ENCODE assay signal across 8 cellular contexts in genomic region chr6:30238178-30238795, GRCh38. TPM values are rescaled to one million over a fixed set of nuclear protein-coding genes. Genes with fewer than 3 reads are reported as not detected.
A peak's percentile ranks its signal among the peaks of the same experiment; 100 is the strongest.
DNase-seq lines count a peak whose midpoint lies in the region; ATAC-seq and TF ChIP-seq lines count a peak whose summit lies in the region.

No MANE protein-coding gene starts in this region.

- no peak overlapping the region for H3K27ac Mint-ChIP-seq in activated CD4-positive, alpha-beta memory T cell treated with anti-CD3 and anti-CD28 coated beads for 36 hours
- no peak overlapping the region for H3K27ac Mint-ChIP-seq in activated CD4-positive, alpha-beta memory T cell treated with anti-CD3 and anti-CD28 coated beads, Interleukin-2, amount 10 ng/mL, durations not matched to agents 7 days and 5 days
- no peak overlapping the region for H3K27ac Mint-ChIP-seq in chondrocyte (ENCODE audit: unreplicated experiment)

- peak; percentile 40 for DNase-seq in activated CD4-positive, alpha-beta memory T cell treated with anti-CD3 and anti-CD28 coated beads for 36 hours
- DNase-seq in activated CD4-positive, alpha-beta memory T cell treated with anti-CD3 and anti-CD28 coated beads, Interleukin-2, amount 10 ng/mL, durations not matched to agents 7 days and 5 days: no peak
- DNase-seq in M059J (ENCODE audit: low read depth) (peak; percentile 49), chondrocyte (ENCODE audit: low spot score) (no peak), psoas muscle (no peak), activated gamma-delta T cell treated with Interleukin-2 at 50 U/mL for 16 hours (no peak), GDM1 (lab: John Stamatoyannopoulos, UW) (no peak)

- no peaks in the 10 kb centered on the region for H3K4me1 ChIP-seq in psoas muscle

- H3K4me3 ChIP-seq in psoas muscle: no peak overlapping the region

- no peaks in the 10 kb centered on the region for H3K9me3 ChIP-seq in psoas muscle

- H3K27me3 Mint-ChIP-seq in activated CD4-positive, alpha-beta memory T cell treated with anti-CD3 and anti-CD28 coated beads for 36 hours: peaks cover 21% of the 10 kb centered on the region
- H3K27me3 Mint-ChIP-seq in activated CD4-positive, alpha-beta memory T cell treated with anti-CD3 and anti-CD28 coated beads, Interleukin-2, amount 10 ng/mL, durations not matched to agents 7 days and 5 days: peaks cover 36% of the 10 kb centered on the region
- H3K27me3 Mint-ChIP-seq in chondrocyte (ENCODE audit: low read depth): peaks cover 2% of the 10 kb centered on the region

- no peaks in the 10 kb centered on the region for H3K36me3 Mint-ChIP-seq in activated CD4-positive, alpha-beta memory T cell treated with anti-CD3 and anti-CD28 coated beads for 36 hours
- no peaks in the 10 kb centered on the region for H3K36me3 Mint-ChIP-seq in activated CD4-positive, alpha-beta memory T cell treated with anti-CD3 and anti-CD28 coated beads, Interleukin-2, amount 10 ng/mL, durations not matched to agents 7 days and 5 days (ENCODE audit: low read depth)
- peaks cover 3% of the 10 kb centered on the region for H3K36me3 Mint-ChIP-seq in chondrocyte (ENCODE audit: low read depth)

- CTCF ChIA-PET in activated CD4-positive, alpha-beta memory T cell treated with anti-CD3 and anti-CD28 coated beads for 36 hours (lab: Charles Lee): interaction anchor here (0.6 to 3.2 kb wide), 19 partner anchors 10 to 992 kb away, joined by 3 to 31 read pairs (median 4); partner anchors contain the start of gene TRIM39
- CTCF ChIA-PET in activated CD4-positive, alpha-beta memory T cell treated with anti-CD3 and anti-CD28 coated beads, Interleukin-2, amount 10 ng/mL, durations not matched to agents 7 days and 5 days (lab: Charles Lee): interaction anchor here (0.8 to 2.1 kb wide), 11 partner anchors 10 to 307 kb away, joined by 3 to 13 read pairs (median 3); partner anchors contain the start of gene TRIM39

- no peak overlapping the region for H3K27ac ChIP-seq in psoas muscle

- no peaks in the 10 kb centered on the region for H3K9me3 Mint-ChIP-seq in activated CD4-positive, alpha-beta memory T cell treated with anti-CD3 and anti-CD28 coated beads for 36 hours
- H3K9me3 Mint-ChIP-seq in activated CD4-positive, alpha-beta memory T cell treated with anti-CD3 and anti-CD28 coated beads, Interleukin-2, amount 10 ng/mL, durations not matched to agents 7 days and 5 days: no peaks in the 10 kb centered on the region
- H3K9me3 Mint-ChIP-seq in chondrocyte (ENCODE audit: low read depth): no peaks in the 10 kb centered on the region

- TF ChIP-seq CTCF in chondrocyte (IDR thresholded peaks at IDR 0.05): peak; percentile 76
- peak; percentile 20 for TF ChIP-seq CTCF in psoas muscle (IDR thresholded peaks at IDR 0.05)

- H3K36me3 ChIP-seq in psoas muscle (ENCODE audit: insufficient read depth in 1 of 2, low read depth in 1 of 2): no peaks in the 10 kb centered on the region

- intact Hi-C loops in activated CD4-positive, alpha-beta memory T cell treated with anti-CD3 and anti-CD28 coated beads for 36 hours (cut with micrococcal nuclease): loop anchor here (2.0 kb wide), 2 partner anchors 21 to 159 kb away; no protein-coding TSS in a partner anchor
- intact Hi-C loops in psoas muscle (cut with DNase I): no loop called here

- POLR2A ChIA-PET in activated CD4-positive, alpha-beta memory T cell treated with anti-CD3 and anti-CD28 coated beads for 36 hours (lab: Charles Lee): interaction anchor here (1.0 kb wide), 1 partner anchor 9 kb away, joined by 4 read pairs; no protein-coding TSS in a partner anchor
- POLR2A ChIA-PET in activated CD4-positive, alpha-beta memory T cell treated with anti-CD3 and anti-CD28 coated beads, Interleukin-2, amount 10 ng/mL, durations not matched to agents 7 days and 5 days (lab: Charles Lee): interaction anchor here (0.7 kb wide), 1 partner anchor 169 kb away, joined by 3 read pairs; no protein-coding TSS in a partner anchor

- H3K27me3 ChIP-seq in psoas muscle (ENCODE audit: insufficient read depth in 3 of 3, low read length in 2 of 3): peaks cover 0 to 6% (median 0%) of the 10 kb centered on the region in 3 donors

- ATAC-seq in psoas muscle (no peak), GM18511 (IDR thresholded peaks at IDR 0.05; ENCODE audit: unreplicated experiment) (no peak)

- 46 to 59% (median 54%) methylated on average over 6 of the region's 6 CpGs for WGBS in psoas muscle, 3 donors

- H3K4me3 Mint-ChIP-seq in activated CD4-positive, alpha-beta memory T cell treated with anti-CD3 and anti-CD28 coated beads for 36 hours: no peak overlapping the region
- H3K4me3 Mint-ChIP-seq in activated CD4-positive, alpha-beta memory T cell treated with anti-CD3 and anti-CD28 coated beads, Interleukin-2, amount 10 ng/mL, durations not matched to agents 7 days and 5 days: no peak overlapping the region
- no peak overlapping the region for H3K4me3 Mint-ChIP-seq in chondrocyte (ENCODE audit: unreplicated experiment)

- H3K4me1 Mint-ChIP-seq in activated CD4-positive, alpha-beta memory T cell treated with anti-CD3 and anti-CD28 coated beads for 36 hours (ENCODE audit: low read depth): no peaks in the 10 kb centered on the region
- no peaks in the 10 kb centered on the region for H3K4me1 Mint-ChIP-seq in activated CD4-positive, alpha-beta memory T cell treated with anti-CD3 and anti-CD28 coated beads, Interleukin-2, amount 10 ng/mL, durations not matched to agents 7 days and 5 days
- no peaks in the 10 kb centered on the region for H3K4me1 Mint-ChIP-seq in chondrocyte (ENCODE audit: low read depth)

RNA-seq across cellular contexts. Expression of gene TRIM26, which starts 25.1 kb away (rescaled TPM):
- total RNA-seq in activated CD4-positive, alpha-beta memory T cell treated with anti-CD3 and anti-CD28 coated beads for 36 hours: 10 to 100 TPM; 64.3 to 65.1 TPM
- total RNA-seq in activated CD4-positive, alpha-beta memory T cell treated with anti-CD3 and anti-CD28 coated beads, Interleukin-2, amount 10 ng/mL, durations not matched to agents 7 days and 5 days: 10 to 100 TPM; 91.1 to 91.5 TPM
- 90.0 and 111 TPM in 2 replicates for total RNA-seq in M059J (2014; rRNA removed; shearing (Covaris generic))
- total RNA-seq in chondrocyte (36.1 to 37.6 TPM (median 36.7 TPM) in 3 replicates), psoas muscle (10 to 100 TPM; 13.2 to 18.1 (median 14.8) TPM)
- polyA plus RNA-seq in psoas muscle: 10 to 100 TPM; 13.1 to 36.4 (median 17.9) TPM

Comparison
In these comparisons a context has a peak if more than half of its experiments do, and no peak if none do; other contexts are left out.
1. DNase-seq: peak in activated CD4-positive, alpha-beta memory T cell treated with anti-CD3 and anti-CD28 coated beads for 36 hours (single experiment) and M059J (single experiment); none in activated CD4-positive, alpha-beta memory T cell treated with anti-CD3 and anti-CD28 coated beads, Interleukin-2, amount 10 ng/mL, durations not matched to agents 7 days and 5 days (single experiment), chondrocyte (single experiment), psoas muscle (0 of 2), activated gamma-delta T cell treated with Interleukin-2 at 50 U/mL for 16 hours (single experiment) and GDM1 (single experiment).